ENCODE assay signal across 8 cellular contexts in the genomic region with DNA sequence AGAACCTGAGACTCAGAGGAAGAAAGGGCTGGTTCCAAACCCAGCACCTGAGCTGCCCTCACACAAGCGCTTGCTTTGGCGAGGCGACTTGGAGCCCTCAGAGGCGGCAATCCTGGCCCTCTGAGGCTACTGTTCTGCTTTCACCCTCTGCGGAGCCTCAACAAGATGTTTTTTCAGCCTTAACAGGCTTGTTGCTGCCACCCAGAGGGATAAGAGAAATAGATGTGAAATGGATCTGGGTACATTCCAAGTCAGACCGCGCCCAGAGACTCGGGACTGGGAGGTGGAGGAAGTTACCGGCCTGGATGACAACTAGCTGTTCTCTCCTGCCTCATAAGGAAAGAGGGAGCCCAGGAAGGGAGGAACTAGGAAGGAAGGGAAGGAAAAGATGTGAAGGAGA.
DNase-seq lines count a peak whose midpoint lies in the region; ATAC-seq, FAIRE-seq and TF ChIP-seq lines count a peak whose summit lies in the region.

No MANE protein-coding gene starts in this region.

- H3K27me3 ChIP-seq in GM23248 (replicated peaks; ENCODE audit: insufficient read depth): no peaks in the 10 kb centered on the region

- H3K4me3 ChIP-seq in GM23248: no peak overlapping the region

- H4K20me1 ChIP-seq in GM23248 (ENCODE audit: insufficient read depth): no peaks in the 10 kb centered on the region

- no peak overlapping the region for H3K9ac ChIP-seq in GM23248

- H3K4me1 ChIP-seq in GM23248 (ENCODE audit: insufficient read depth): no peaks in the 10 kb centered on the region

- no peaks in the 10 kb centered on the region for H3F3A ChIP-seq in GM23248 (ENCODE audit: insufficient read depth)

- H3K36me3 ChIP-seq in GM23248 (ENCODE audit: low read depth): no peaks in the 10 kb centered on the region

- peak; percentile 65 for ATAC-seq in SK-N-SH treated with all-trans-retinoic acid at 6 μM for 48 hours
- ATAC-seq in sciatic nerve: peak; percentile 87
- ATAC-seq in HG03571 (IDR thresholded peaks at IDR 0.05; ENCODE audit: unreplicated experiment): no peak
- ATAC-seq in GM21717 (IDR thresholded peaks at IDR 0.05; ENCODE audit: unreplicated experiment): no peak
- ATAC-seq in HG03280 (IDR thresholded peaks at IDR 0.05; ENCODE audit: unreplicated experiment): no peak

- no peak for FAIRE-seq in GM12892 (lab: Jason Lieb, UNC)

- no peak overlapping the region for H3K4me2 ChIP-seq in GM23248 (ENCODE audit: unreplicated experiment)

- H2AFZ ChIP-seq in GM23248: no peak overlapping the region

- H3K27ac ChIP-seq in GM23248: no peak overlapping the region

- 34 to 37% methylated on average over 9 of the region's 9 CpGs for WGBS in GM23248 (ENCODE audit: low coverage in 1 of 2, low lambda C conversion rate in 2 of 2, missing lambda C conversion rate in 2 of 2), 2 experiments

- DNase-seq in GM23248 (peak; percentile 65), head of caudate nucleus (peak in 41 of 42 donors; percentile 12 to 87 (median 67)), sciatic nerve (ENCODE audit: low spot score) (peak; percentile 71), GM12892 (ENCODE audit: insufficient read length) (no peak)

- no peaks in the 10 kb centered on the region for H3K9me2 ChIP-seq in GM23248 (ENCODE audit: insufficient read depth)

- intact Hi-C loops in head of caudate nucleus (cut with DNase I) (no loop called here), sciatic nerve (cut with DNase I) (no loop called here)

- in situ Hi-C loops in GM23248 (cut with MboI): no loop called here

- no peaks in the 10 kb centered on the region for H3K79me2 ChIP-seq in GM23248 (ENCODE audit: insufficient read depth)

- H3K9me3 ChIP-seq in GM23248 (ENCODE audit: low read depth): no peaks in the 10 kb centered on the region

- no peak for TF ChIP-seq POLR2A in GM12892 (IDR thresholded peaks at IDR 0.05; ENCODE audit: low read depth, low read length)

TF ChIP-seq in SK-N-SH treated with all-trans-retinoic acid at 6 μM for 48 hours, 23 proteins besides CTCF, POLR2A, EP300 and RAD21:
- TF ChIP-seq BACH2 (CRISPR knock-in tag; IDR thresholded peaks at IDR 0.05; ENCODE audit: borderline replicate concordance) (no peak), ZFP30 (CRISPR knock-in tag; IDR thresholded peaks at IDR 0.05) (no peak), ARNTL (CRISPR knock-in tag; IDR thresholded peaks at IDR 0.05; ENCODE audit: borderline replicate concordance, low read depth) (no peak), CSDC2 (CRISPR knock-in tag; IDR thresholded peaks at IDR 0.05) (no peak), ZFP3 (CRISPR knock-in tag; IDR thresholded peaks at IDR 0.05) (no peak), PPARA (CRISPR knock-in tag; IDR thresholded peaks at IDR 0.05; ENCODE audit: borderline replicate concordance) (no peak), OSR1 (CRISPR knock-in tag; IDR thresholded peaks at IDR 0.05) (no peak), ZNF70 (CRISPR knock-in tag; IDR thresholded peaks at IDR 0.05) (no peak), ZNF8 (CRISPR knock-in tag; IDR thresholded peaks at IDR 0.05) (no peak), ZC3H10 (CRISPR knock-in tag; IDR thresholded peaks at IDR 0.05) (no peak), TOX (CRISPR knock-in tag; IDR thresholded peaks at IDR 0.05; ENCODE audit: borderline replicate concordance) (no peak)
- TF ChIP-seq, protein P1, sequence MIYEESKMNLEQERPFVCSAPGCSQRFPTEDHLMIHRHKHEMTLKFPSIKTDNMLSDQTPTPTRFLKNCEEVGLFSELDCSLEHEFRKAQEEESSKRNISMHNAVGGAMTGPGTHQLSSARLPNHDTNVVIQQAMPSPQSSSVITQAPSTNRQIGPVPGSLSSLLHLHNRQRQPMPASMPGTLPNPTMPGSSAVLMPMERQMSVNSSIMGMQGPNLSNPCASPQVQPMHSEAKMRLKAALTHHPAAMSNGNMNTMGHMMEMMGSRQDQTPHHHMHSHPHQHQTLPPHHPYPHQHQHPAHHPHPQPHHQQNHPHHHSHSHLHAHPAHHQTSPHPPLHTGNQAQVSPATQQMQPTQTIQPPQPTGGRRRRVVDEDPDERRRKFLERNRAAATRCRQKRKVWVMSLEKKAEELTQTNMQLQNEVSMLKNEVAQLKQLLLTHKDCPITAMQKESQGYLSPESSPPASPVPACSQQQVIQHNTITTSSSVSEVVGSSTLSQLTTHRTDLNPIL (CRISPR knock-in tag; IDR thresholded peaks at IDR 0.05; ENCODE audit: low read depth): no peak
- TF ChIP-seq, protein P2, sequence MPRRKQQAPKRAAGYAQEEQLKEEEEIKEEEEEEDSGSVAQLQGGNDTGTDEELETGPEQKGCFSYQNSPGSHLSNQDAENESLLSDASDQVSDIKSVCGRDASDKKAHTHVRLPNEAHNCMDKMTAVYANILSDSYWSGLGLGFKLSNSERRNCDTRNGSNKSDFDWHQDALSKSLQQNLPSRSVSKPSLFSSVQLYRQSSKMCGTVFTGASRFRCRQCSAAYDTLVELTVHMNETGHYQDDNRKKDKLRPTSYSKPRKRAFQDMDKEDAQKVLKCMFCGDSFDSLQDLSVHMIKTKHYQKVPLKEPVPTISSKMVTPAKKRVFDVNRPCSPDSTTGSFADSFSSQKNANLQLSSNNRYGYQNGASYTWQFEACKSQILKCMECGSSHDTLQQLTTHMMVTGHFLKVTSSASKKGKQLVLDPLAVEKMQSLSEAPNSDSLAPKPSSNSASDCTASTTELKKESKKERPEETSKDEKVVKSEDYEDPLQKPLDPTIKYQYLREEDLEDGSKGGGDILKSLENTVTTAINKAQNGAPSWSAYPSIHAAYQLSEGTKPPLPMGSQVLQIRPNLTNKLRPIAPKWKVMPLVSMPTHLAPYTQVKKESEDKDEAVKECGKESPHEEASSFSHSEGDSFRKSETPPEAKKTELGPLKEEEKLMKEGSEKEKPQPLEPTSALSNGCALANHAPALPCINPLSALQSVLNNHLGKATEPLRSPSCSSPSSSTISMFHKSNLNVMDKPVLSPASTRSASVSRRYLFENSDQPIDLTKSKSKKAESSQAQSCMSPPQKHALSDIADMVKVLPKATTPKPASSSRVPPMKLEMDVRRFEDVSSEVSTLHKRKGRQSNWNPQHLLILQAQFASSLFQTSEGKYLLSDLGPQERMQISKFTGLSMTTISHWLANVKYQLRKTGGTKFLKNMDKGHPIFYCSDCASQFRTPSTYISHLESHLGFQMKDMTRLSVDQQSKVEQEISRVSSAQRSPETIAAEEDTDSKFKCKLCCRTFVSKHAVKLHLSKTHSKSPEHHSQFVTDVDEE (CRISPR knock-in tag; IDR thresholded peaks at IDR 0.05): no peak
- TF ChIP-seq, protein P3, sequence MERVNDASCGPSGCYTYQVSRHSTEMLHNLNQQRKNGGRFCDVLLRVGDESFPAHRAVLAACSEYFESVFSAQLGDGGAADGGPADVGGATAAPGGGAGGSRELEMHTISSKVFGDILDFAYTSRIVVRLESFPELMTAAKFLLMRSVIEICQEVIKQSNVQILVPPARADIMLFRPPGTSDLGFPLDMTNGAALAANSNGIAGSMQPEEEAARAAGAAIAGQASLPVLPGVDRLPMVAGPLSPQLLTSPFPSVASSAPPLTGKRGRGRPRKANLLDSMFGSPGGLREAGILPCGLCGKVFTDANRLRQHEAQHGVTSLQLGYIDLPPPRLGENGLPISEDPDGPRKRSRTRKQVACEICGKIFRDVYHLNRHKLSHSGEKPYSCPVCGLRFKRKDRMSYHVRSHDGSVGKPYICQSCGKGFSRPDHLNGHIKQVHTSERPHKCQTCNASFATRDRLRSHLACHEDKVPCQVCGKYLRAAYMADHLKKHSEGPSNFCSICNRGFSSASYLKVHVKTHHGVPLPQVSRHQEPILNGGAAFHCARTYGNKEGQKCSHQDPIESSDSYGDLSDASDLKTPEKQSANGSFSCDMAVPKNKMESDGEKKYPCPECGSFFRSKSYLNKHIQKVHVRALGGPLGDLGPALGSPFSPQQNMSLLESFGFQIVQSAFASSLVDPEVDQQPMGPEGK (CRISPR knock-in tag; IDR thresholded peaks at IDR 0.05; ENCODE audit: borderline replicate concordance): no peak

Comparison
In these comparisons a context has a peak if more than half of its experiments do, and no peak if none do; other contexts are left out.
1. ATAC-seq: peak in SK-N-SH treated with all-trans-retinoic acid at 6 μM for 48 hours (single experiment) and sciatic nerve (single experiment); none in HG03571 (single experiment), GM21717 (single experiment) and HG03280 (single experiment).